ENCODE assay signal across 27 cellular contexts in genomic region chr13:27851049-27851448, GRCh38. TPM values are rescaled to one million over a fixed set of nuclear protein-coding genes. Genes with fewer than 3 reads are reported as not detected.
DNase-seq lines count a peak whose midpoint lies in the region; ATAC-seq and TF ChIP-seq lines count a peak whose summit lies in the region.
"Had no signal": no experiment of that assay in that cellular context is flagged by ENCODE, and none has a peak within 500 bp of the region (broad histone marks: within the 10 kb centered on the region; RNA-seq: fewer than 3 reads in every experiment).

No MANE protein-coding gene starts in this region.

- H3K4me1 Mint-ChIP-seq in MCF 10A (ENCODE audit: insufficient read depth, unreplicated experiment) = peaks cover 11% of the 10 kb centered on the region
- H3K4me1 Mint-ChIP-seq: CD4-positive, CD25-positive, alpha-beta regulatory T cell had no signal

- no peaks in the 10 kb centered on the region for H3K4me1 ChIP-seq in breast epithelium
- no peaks in the 10 kb centered on the region for H3K4me1 ChIP-seq in endocrine pancreas (ENCODE audit: control insufficient read depth, insufficient read depth, low read length)
- H3K4me1 ChIP-seq in trophoblast cell (ENCODE audit: control insufficient read depth in 1 of 2, insufficient read depth in 2 of 2, low read length in 2 of 2) = peaks cover 2 to 4% of the 10 kb centered on the region in 2 experiments
- H3K4me1 ChIP-seq: BLaER1, HAP-1, SJSA1 had no signal

- POLR2A ChIA-PET in MCF 10A (lab: Yijun Ruan, JAX) = no interaction called here

- intact Hi-C loops in MCF 10A (cut with micrococcal nuclease) = no loop called here
- intact Hi-C loops in breast epithelium (cut with DNase I; ENCODE audit: low total_unique reads) = no loop called here

- no peak overlapping the region for H3K14ac ChIP-seq in trophoblast cell (ENCODE audit: low read length)

- H4K8ac ChIP-seq in trophoblast cell (ENCODE audit: low read depth, low read length) = no peak overlapping the region

- H3K4me3 Mint-ChIP-seq in MCF 10A (ENCODE audit: unreplicated experiment) = no peak overlapping the region
- H3K4me3 Mint-ChIP-seq: CD4-positive, CD25-positive, alpha-beta regulatory T cell; HFFc6 had no signal

- no peaks in the 10 kb centered on the region for H3K79me1 ChIP-seq in trophoblast cell (ENCODE audit: low read length)

- TF ChIP-seq POLR2A in breast epithelium (IDR thresholded peaks at IDR 0.05) = no peak

- ATAC-seq in GM19467 (IDR thresholded peaks at IDR 0.05; ENCODE audit: unreplicated experiment) = no peak
- ATAC-seq in GM18870 (IDR thresholded peaks at IDR 0.05; ENCODE audit: unreplicated experiment) = no peak
- ATAC-seq: K562 had no signal

- no TSS peak for BruUV-seq in MCF 10A (replicated peaks; lab: Mats Ljungman, UMichigan)

- H3K4ac ChIP-seq in trophoblast cell (ENCODE audit: low read depth, low read length) = no peak overlapping the region

- H3K27ac Mint-ChIP-seq in MCF 10A (ENCODE audit: low read depth, unreplicated experiment) = no peak overlapping the region
- H3K27ac Mint-ChIP-seq: CD4-positive, CD25-positive, alpha-beta regulatory T cell; HFFc6 had no signal

- H3K23ac ChIP-seq in trophoblast cell (ENCODE audit: low read length) = no peak overlapping the region

- H3K4me3 ChIP-seq in breast epithelium (no peak overlapping the region), endocrine pancreas (ENCODE audit: control insufficient read depth, insufficient read depth, low read length) (peak overlapping the region; percentile 35), trophoblast cell (ENCODE audit: low read depth, low read length) (no peak overlapping the region)
- H3K4me3 ChIP-seq: BLaER1, HAP-1, K562, SJSA1 had no signal

- H3K27me3 Mint-ChIP-seq in MCF 10A (ENCODE audit: insufficient read depth, unreplicated experiment) = no peaks in the 10 kb centered on the region

- no peak overlapping the region for H4K12ac ChIP-seq in trophoblast cell (ENCODE audit: low read depth, low read length)

- no peak overlapping the region for H4K91ac ChIP-seq in trophoblast cell (ENCODE audit: low read depth, low read length)

- TF ChIP-seq CTCF in MCF 10A (IDR thresholded peaks at IDR 0.05; ENCODE audit: unreplicated experiment) (no peak), breast epithelium (IDR thresholded peaks at IDR 0.05) (no peak)

- no peak overlapping the region for H2BK12ac ChIP-seq in trophoblast cell (ENCODE audit: low read length)

- H3K79me2 ChIP-seq in trophoblast cell (ENCODE audit: control insufficient read depth, insufficient read depth, low read length, poor library complexity) = no peaks in the 10 kb centered on the region

- H2BK120ac ChIP-seq in trophoblast cell (ENCODE audit: insufficient read depth, low read length, poor library complexity) = no peak overlapping the region

- H3K9ac ChIP-seq in endocrine pancreas (ENCODE audit: control insufficient read depth, insufficient read depth, low read length) = no peak overlapping the region
- no peak overlapping the region for H3K9ac ChIP-seq in trophoblast cell (ENCODE audit: low read length)
- H3K9ac ChIP-seq: BLaER1 had no signal

- H3K36me3 ChIP-seq in breast epithelium = no peaks in the 10 kb centered on the region
- no peaks in the 10 kb centered on the region for H3K36me3 ChIP-seq in endocrine pancreas (ENCODE audit: control insufficient read depth, insufficient read depth, low read length)
- H3K36me3 ChIP-seq in trophoblast cell (ENCODE audit: control insufficient read depth in 1 of 2, insufficient read depth in 2 of 2, low read length in 2 of 2) = no peaks in the 10 kb centered on the region
- H3K36me3 ChIP-seq: BLaER1, HAP-1, SJSA1 had no signal

- no CpG with 5 or more reads among the region's 5 CpGs for WGBS in trophoblast cell (ENCODE audit: extremely low coverage, insufficient coverage, insufficient read length)

- no peaks in the 10 kb centered on the region for H3K36me3 Mint-ChIP-seq in MCF 10A (ENCODE audit: insufficient read depth, unreplicated experiment)
- H3K36me3 Mint-ChIP-seq: CD4-positive, CD25-positive, alpha-beta regulatory T cell had no signal

- H3K9me3 Mint-ChIP-seq in MCF 10A (ENCODE audit: unreplicated experiment) = no peaks in the 10 kb centered on the region
- H3K9me3 Mint-ChIP-seq: HFFc6 had no signal

- H3K18ac ChIP-seq in trophoblast cell (ENCODE audit: low read length) = no peak overlapping the region

- no peak overlapping the region for H2AFZ ChIP-seq in trophoblast cell (ENCODE audit: insufficient read depth, low read length, poor library complexity)

- DNase-seq in MCF 10A (ENCODE audit: unreplicated experiment) (peak; percentile 57), breast epithelium (ENCODE audit: low spot score in 2 of 2) (no peak), trophoblast cell (peak; percentile 78 to 81), iPS-NIHi11 (ENCODE audit: low spot score) (no peak)
- DNase-seq: CD4-positive, CD25-positive, alpha-beta regulatory T cell; GOT3; HFFc6; Kasumi-1; NCI-H1092; NCI-H1417 treated with DMSO at 0.1 percent for 48 hours; NCI-H1694 treated with DMSO at 0.1 percent for 48 hours; NCI-H2227 treated with DMSO at 0.1 percent for 48 hours; NCI-H526 treated with DMSO at 0.1 percent for 48 hours; OCI-M1 had no signal

- peaks cover 0 to 57% of the 10 kb centered on the region in 2 donors for H3K27me3 ChIP-seq in breast epithelium
- H3K27me3 ChIP-seq in endocrine pancreas (ENCODE audit: control insufficient read depth, insufficient read depth, low read length) = no peaks in the 10 kb centered on the region
- no peaks in the 10 kb centered on the region for H3K27me3 ChIP-seq in trophoblast cell (ENCODE audit: insufficient read depth, low read length)
- H3K27me3 ChIP-seq: BLaER1, SJSA1 had no signal

- no peak overlapping the region for H3K4me2 ChIP-seq in trophoblast cell (ENCODE audit: low read length)
- H3K4me2 ChIP-seq: BLaER1 had no signal

- no peaks in the 10 kb centered on the region for H3K9me3 ChIP-seq in breast epithelium
- H3K9me3 ChIP-seq in endocrine pancreas (ENCODE audit: control insufficient read depth, low read length) = no peaks in the 10 kb centered on the region
- H3K9me3 ChIP-seq in trophoblast cell (ENCODE audit: insufficient read depth, low read depth, low read length) = no peaks in the 10 kb centered on the region
- H3K9me3 ChIP-seq: BLaER1, SJSA1 had no signal

- no peak overlapping the region for H2AK5ac ChIP-seq in trophoblast cell (ENCODE audit: low read length)

- H2BK5ac ChIP-seq in trophoblast cell (ENCODE audit: low read depth, low read length, poor library complexity) = no peak overlapping the region

- CTCF ChIA-PET in MCF 10A (lab: Yijun Ruan, JAX) = interaction anchor here (0.6 to 2.7 kb wide), 2 partner anchors 21 to 24 kb away, joined by 3 to 16 read pairs; no protein-coding TSS in a partner anchor

- H3K27ac ChIP-seq in breast epithelium (no peak overlapping the region), trophoblast cell (ENCODE audit: low read depth, low read length) (no peak overlapping the region)
- H3K27ac ChIP-seq: BLaER1, SJSA1 had no signal

RNA-seq across cellular contexts. Expression of gene GSX1, which starts 58.8 kb away (rescaled TPM):
- not detected in 2 replicates for total RNA-seq in MCF 10A (2022)
- not detected for total RNA-seq in breast epithelium
- 0.03 TPM in 1 of 2 replicates, not detected in the other for polyA plus RNA-seq in trophoblast cell (2013)
- total RNA-seq: CD4-positive, CD25-positive, alpha-beta regulatory T cell; Daoy; G401; HFFc6; HT1080; K562; M059J; NCI-H460; SJSA1 had no signal
- polyA plus RNA-seq: AG04450; CD4-positive, CD25-positive, alpha-beta regulatory T cell; K562 had no signal

Comparison
In these comparisons a context has a peak if more than half of its experiments do, and no peak if none do; other contexts are left out.
1. DNase-seq: peak in MCF 10A (single experiment) and trophoblast cell (2 of 2); none in breast epithelium (0 of 2) and iPS-NIHi11 (single experiment).